In the genomic region with DNA sequence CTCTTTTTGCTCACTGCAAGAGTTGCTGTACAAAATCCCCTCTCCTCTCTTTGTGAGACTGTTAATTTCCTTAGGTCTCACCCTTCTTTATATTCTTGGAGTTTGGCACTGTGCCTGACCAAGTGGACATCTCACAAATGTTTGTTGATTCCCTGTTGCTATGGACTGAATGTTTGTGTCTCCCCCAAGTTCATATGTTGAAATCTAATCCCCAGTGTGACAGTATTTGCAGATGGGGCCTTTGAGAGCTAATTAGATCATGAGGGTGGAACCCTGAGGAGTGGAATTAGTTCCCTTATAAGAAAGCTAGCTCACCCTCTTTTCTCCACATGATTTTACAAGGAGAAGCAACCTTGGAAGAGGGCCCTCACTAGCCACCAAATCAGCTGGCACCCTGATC, we compare ENCODE assay signal across 13 cellular contexts.
DNase-seq lines count a peak whose midpoint lies in the region; ATAC-seq and TF ChIP-seq lines count a peak whose summit lies in the region.
"Had no signal": no experiment of that assay in that cellular context is flagged by ENCODE, and none has a peak within 500 bp of the region (broad histone marks: within the 10 kb centered on the region; RNA-seq: fewer than 3 reads in every experiment).

No MANE protein-coding gene starts in this region.

- H3K4me3 ChIP-seq in ACC112 (ENCODE audit: low read depth, low read length) (no peak overlapping the region), fibroblast of lung (replicated peaks in 1 of 4; ENCODE audit: control extremely low read depth in 1 of 4, insufficient read depth in 1 of 4, low read depth in 3 of 4, low read length in 4 of 4) (no peak overlapping the region)
- H3K4me3 ChIP-seq: BLaER1, body of pancreas had no signal

- no peak for ATAC-seq in GM21390 (IDR thresholded peaks at IDR 0.05; ENCODE audit: unreplicated experiment)
- ATAC-seq in GM21723 (IDR thresholded peaks at IDR 0.05; ENCODE audit: unreplicated experiment) = no peak
- no peak for ATAC-seq in HG03108 (IDR thresholded peaks at IDR 0.05; ENCODE audit: unreplicated experiment)
- ATAC-seq in HG03565 (IDR thresholded peaks at IDR 0.05; ENCODE audit: unreplicated experiment) = no peak
- ATAC-seq: body of pancreas had no signal

- H2AFZ ChIP-seq in ACC112 (ENCODE audit: low read length, unreplicated experiment) (no peak overlapping the region), fibroblast of lung (ENCODE audit: low read length) (no peak overlapping the region)
- H2AFZ ChIP-seq: parathyroid adenoma had no signal

- H3K79me2 ChIP-seq in ACC112 (ENCODE audit: control insufficient read depth, insufficient read depth, low read length, unreplicated experiment) (no peaks in the 10 kb centered on the region), fibroblast of lung (ENCODE audit: control insufficient read depth, insufficient read depth, low read length) (no peaks in the 10 kb centered on the region)
- H3K79me2 ChIP-seq: parathyroid adenoma had no signal

- H3K27ac ChIP-seq in ACC112 (ENCODE audit: low read depth, low read length) = peak overlapping the region; percentile 52
- no peak overlapping the region for H3K27ac ChIP-seq in fibroblast of lung (ENCODE audit: insufficient read depth, low read length)
- H3K27ac ChIP-seq: BLaER1, body of pancreas, parathyroid adenoma, RWPE1 had no signal

- H3K27me3 ChIP-seq in ACC112 (ENCODE audit: insufficient read depth, low read length) = no peaks in the 10 kb centered on the region
- H3K27me3 ChIP-seq in fibroblast of lung (ENCODE audit: control insufficient read depth, insufficient read depth, low read length) = no peaks in the 10 kb centered on the region
- H3K27me3 ChIP-seq: BLaER1, body of pancreas had no signal

- peak; percentile 88 for DNase-seq in NCI-H748 (lab: John Stamatoyannopoulos, UW; ENCODE audit: unreplicated experiment)
- peak; percentile 20 to 81 for DNase-seq in fibroblast of lung (ENCODE audit: low read depth in 2 of 2)
- peak; percentile 86 for DNase-seq in myocyte (ENCODE audit: low read depth)
- DNase-seq: body of pancreas, NCI-H1694 treated with DMSO at 0.1 percent for 48 hours had no signal

- H3K9ac ChIP-seq in fibroblast of lung (ENCODE audit: insufficient read depth, low read length) = no peak overlapping the region
- H3K9ac ChIP-seq: BLaER1, parathyroid adenoma had no signal

- H3K9me3 ChIP-seq in fibroblast of lung (ENCODE audit: control insufficient read depth, insufficient read depth, low read depth, low read length) = no peaks in the 10 kb centered on the region
- H3K9me3 ChIP-seq: BLaER1, body of pancreas had no signal

- H3K4me1 ChIP-seq in ACC112 (ENCODE audit: control insufficient read depth, insufficient read depth, low read length, unreplicated experiment) (peaks cover 6% of the 10 kb centered on the region), fibroblast of lung (ENCODE audit: control insufficient read depth, extremely low read depth, insufficient read depth, low read length) (no peaks in the 10 kb centered on the region)
- H3K4me1 ChIP-seq: BLaER1, body of pancreas, parathyroid adenoma had no signal

- H4K20me1 ChIP-seq in fibroblast of lung (ENCODE audit: control insufficient read depth, extremely low read depth, insufficient read depth, low read length) = no peaks in the 10 kb centered on the region
- H4K20me1 ChIP-seq: BLaER1 had no signal

- TF ChIP-seq CTCF in fibroblast of lung (conservative IDR thresholded peaks at IDR 0.05 in 1 of 2, IDR thresholded peaks at IDR 0.05 in 1 of 2; ENCODE audit: low read depth in 1 of 2, low read length in 2 of 2) = no peak

- H3K4me2 ChIP-seq in fibroblast of lung (ENCODE audit: extremely low read depth, insufficient read depth, low read length) = no peak overlapping the region
- H3K4me2 ChIP-seq: BLaER1 had no signal

- H3K36me3 ChIP-seq in ACC112 (ENCODE audit: insufficient read depth, low read length) (no peaks in the 10 kb centered on the region), fibroblast of lung (ENCODE audit: control insufficient read depth, insufficient read depth, low read length) (no peaks in the 10 kb centered on the region)
- H3K36me3 ChIP-seq: BLaER1 had no signal
